ENCODE assay signal across 1 cellular context in genomic region chr5:34652916-34653315, GRCh38.
TF ChIP-seq lines count a peak whose summit lies in the region.

No MANE protein-coding gene starts in this region.

TF ChIP-seq in IMR-90, 13 proteins besides CTCF, POLR2A, EP300 and RAD21:
- TF ChIP-seq, protein P1, sequence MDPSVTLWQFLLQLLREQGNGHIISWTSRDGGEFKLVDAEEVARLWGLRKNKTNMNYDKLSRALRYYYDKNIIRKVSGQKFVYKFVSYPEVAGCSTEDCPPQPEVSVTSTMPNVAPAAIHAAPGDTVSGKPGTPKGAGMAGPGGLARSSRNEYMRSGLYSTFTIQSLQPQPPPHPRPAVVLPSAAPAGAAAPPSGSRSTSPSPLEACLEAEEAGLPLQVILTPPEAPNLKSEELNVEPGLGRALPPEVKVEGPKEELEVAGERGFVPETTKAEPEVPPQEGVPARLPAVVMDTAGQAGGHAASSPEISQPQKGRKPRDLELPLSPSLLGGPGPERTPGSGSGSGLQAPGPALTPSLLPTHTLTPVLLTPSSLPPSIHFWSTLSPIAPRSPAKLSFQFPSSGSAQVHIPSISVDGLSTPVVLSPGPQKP (IDR thresholded peaks at IDR 0.05; ENCODE audit: borderline replicate concordance, low read depth, low read length) = no peak
- TF ChIP-seq MAZ (IDR thresholded peaks at IDR 0.05; ENCODE audit: borderline replicate concordance, low read depth, low read length) = no peak
- TF ChIP-seq CHD1 (IDR thresholded peaks at IDR 0.05; ENCODE audit: low read depth, low read length) = no peak
- no peak for TF ChIP-seq MXI1 (IDR thresholded peaks at IDR 0.05; ENCODE audit: borderline replicate concordance, low read depth, low read length)
- TF ChIP-seq SMC3 (IDR thresholded peaks at IDR 0.05; ENCODE audit: low read depth, low read length) = peak; percentile 15; the same call in 1 of the 2 replicates
- TF ChIP-seq RFX5 (IDR thresholded peaks at IDR 0.05; ENCODE audit: low read depth, low read length) = no peak
